In genomic region chr5:148268556-148268955, GRCh38 we compare ENCODE assay signal across 12 cellular contexts. TPM values are rescaled to one million over a fixed set of nuclear protein-coding genes. Genes with fewer than 3 reads are reported as not detected.
DNase-seq lines count a peak whose midpoint lies in the region; TF ChIP-seq lines count a peak whose summit lies in the region.
"Had no signal": no experiment of that assay in that cellular context is flagged by ENCODE, and none has a peak within 500 bp of the region (broad histone marks: within the 10 kb centered on the region; RNA-seq: fewer than 3 reads in every experiment).

Gene SPINK13, plus strand, starts transcription at chr5:148268794. Its CDS starts 1,279 bp downstream, at chr5:148270073.

- no peak within 1 kb of the TSS for H3K4me3 ChIP-seq in fibroblast of villous mesenchyme (ENCODE audit: low read depth, low read length)
- no peak within 1 kb of the TSS for H3K4me3 ChIP-seq in thyroid gland (replicated peaks in 1 of 3)
- no peak within 1 kb of the TSS for H3K4me3 ChIP-seq in tibial nerve
- H3K4me3 ChIP-seq: heart right ventricle had no signal

- no peak for TF ChIP-seq EP300 in tibial nerve (IDR thresholded peaks at IDR 0.05)

- TF ChIP-seq POLR2A in thyroid gland (IDR thresholded peaks at IDR 0.05) (no peak), tibial nerve (IDR thresholded peaks at IDR 0.05) (no peak)

- no peak for TF ChIP-seq CTCF in fibroblast of villous mesenchyme (IDR thresholded peaks at IDR 0.05; ENCODE audit: insufficient read depth, low read depth, low read length)
- no peak for TF ChIP-seq CTCF in thyroid gland (IDR thresholded peaks at IDR 0.05)
- no peak for TF ChIP-seq CTCF in glutamatergic neuron (IDR thresholded peaks at IDR 0.05; ENCODE audit: partially characterized antibody, unreplicated experiment)
- no peak for TF ChIP-seq CTCF in tibial nerve (IDR thresholded peaks at IDR 0.05)

- peaks cover 2% of the 10 kb centered on the region for H3K9me3 Mint-ChIP-seq in glutamatergic neuron (ENCODE audit: unreplicated experiment)

- H3K27ac Mint-ChIP-seq in glutamatergic neuron (ENCODE audit: unreplicated experiment) = no peak within 1 kb of the TSS

- H3K36me3 ChIP-seq in thyroid gland = no peaks in the 10 kb centered on the region
- no peaks in the 10 kb centered on the region for H3K36me3 ChIP-seq in tibial nerve
- H3K36me3 ChIP-seq: heart right ventricle had no signal

- H3K27ac ChIP-seq in thyroid gland (no peak within 1 kb of the TSS), tibial nerve (no peak within 1 kb of the TSS)
- H3K27ac ChIP-seq: heart right ventricle had no signal

- intact Hi-C loops in thyroid gland (cut with DNase I) = no loop called here

- H3K4me1 ChIP-seq in thyroid gland (no peaks in the 10 kb centered on the region), tibial nerve (no peaks in the 10 kb centered on the region)
- H3K4me1 ChIP-seq: heart right ventricle had no signal

- peaks cover 1% of the 10 kb centered on the region for H3K27me3 Mint-ChIP-seq in glutamatergic neuron (ENCODE audit: unreplicated experiment)

- H3K4me1 Mint-ChIP-seq in glutamatergic neuron (ENCODE audit: low read depth, unreplicated experiment) = no peaks in the 10 kb centered on the region

- DNase-seq in activated effector memory CD4-positive, alpha-beta T cell treated with anti-CD3 and anti-CD28 coated beads, Interleukin-2, amount 50 U/mL, for 16 hours = peak; percentile 27
- DNase-seq in activated effector memory CD4-positive, alpha-beta T cell treated with Interleukin-2 at 50 U/mL for 16 hours = no peak
- DNase-seq in SW480 (ENCODE audit: low spot score) (peak; percentile 30), fibroblast of villous mesenchyme (ENCODE audit: low read depth) (peak; percentile 34), thyroid gland (peak; percentile 7 to 30), glutamatergic neuron (no peak), tibial nerve (ENCODE audit: low spot score in 2 of 2) (no peak)
- DNase-seq in activated CD4-positive, alpha-beta T cell treated with anti-CD3 and anti-CD28 coated beads, Interleukin-2, amount 50 U/mL, for 1 hour = no peak
- DNase-seq: 8988T, amniotic stem cell, heart right ventricle, NCI-H510A had no signal

- H3K4me3 Mint-ChIP-seq in glutamatergic neuron (ENCODE audit: unreplicated experiment) = no peak within 1 kb of the TSS

- H3K27me3 ChIP-seq in thyroid gland = no peaks in the 10 kb centered on the region
- no peaks in the 10 kb centered on the region for H3K27me3 ChIP-seq in tibial nerve
- H3K27me3 ChIP-seq: heart right ventricle had no signal

- peaks cover 4% of the 10 kb centered on the region for H3K9me3 ChIP-seq in thyroid gland
- peaks cover 0 to 18% (median 0%) of the 10 kb centered on the region in 4 donors for H3K9me3 ChIP-seq in tibial nerve

- no peaks in the 10 kb centered on the region for H3K36me3 Mint-ChIP-seq in glutamatergic neuron (ENCODE audit: unreplicated experiment)

- 58 to 79% methylated on average over 4 of the region's 4 CpGs for WGBS in thyroid gland, 2 donors
- WGBS in tibial nerve, 2 donors = 75 to 80% methylated on average over 4 of the region's 4 CpGs

RNA-seq across cellular contexts. Expression of gene SPINK13, which starts in this region (rescaled TPM):
- not detected in 2 replicates for total RNA-seq in fibroblast of villous mesenchyme
- not detected for total RNA-seq in thyroid gland
- total RNA-seq in glutamatergic neuron (ENCODE audit: unreplicated experiment) = not detected
- total RNA-seq in tibial nerve = 1 to 10 TPM in 1 of 4 donors, not detected in 3; 1.0 TPM
- total RNA-seq: heart right ventricle had no signal

Comparison
In these comparisons a context has a peak if more than half of its experiments do, and no peak if none do; other contexts are left out.
1. DNase-seq: peak in activated effector memory CD4-positive, alpha-beta T cell treated with anti-CD3 and anti-CD28 coated beads, Interleukin-2, amount 50 U/mL, for 16 hours (single experiment) and SW480 (single experiment); none in activated effector memory CD4-positive, alpha-beta T cell treated with Interleukin-2 at 50 U/mL for 16 hours (single experiment), glutamatergic neuron (single experiment), tibial nerve (0 of 2) and activated CD4-positive, alpha-beta T cell treated with anti-CD3 and anti-CD28 coated beads, Interleukin-2, amount 50 U/mL, for 1 hour (single experiment).
2. Peak in DNase-seq in fibroblast of villous mesenchyme; RNA of the gene not detected or under 1 TPM.
3. Peak in DNase-seq in thyroid gland; RNA of the gene not detected or under 1 TPM.